ENCODE assay signal across 35 cellular contexts in the genomic region with DNA sequence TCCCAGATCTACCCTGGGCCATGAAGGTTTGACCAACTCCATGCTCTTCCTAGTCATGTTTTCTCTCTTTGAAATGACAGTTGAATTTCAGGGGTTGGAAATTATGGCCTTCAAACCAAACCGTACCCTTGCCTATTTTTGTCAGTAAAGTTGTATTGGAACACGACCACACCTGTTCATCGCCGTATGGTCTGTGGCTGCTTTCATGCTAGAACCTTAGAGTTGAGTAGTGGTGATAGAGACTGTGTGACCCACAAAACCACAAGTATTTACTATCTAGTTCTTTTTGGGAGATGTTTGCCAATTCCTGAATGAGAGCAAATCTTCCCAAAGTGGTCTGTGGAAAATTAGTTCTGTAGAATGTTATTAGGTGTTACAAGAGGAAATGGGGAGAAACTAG. TPM values are rescaled to one million over a fixed set of nuclear protein-coding genes. Genes with fewer than 3 reads are reported as not detected.
"Had no signal": no experiment of that assay in that cellular context is flagged by ENCODE, and none has a peak within 500 bp of the region (broad histone marks: within the 10 kb centered on the region; RNA-seq: fewer than 3 reads in every experiment).

No MANE protein-coding gene starts in this region.

- DNase-seq: activated CD4-positive, alpha-beta memory T cell treated with anti-CD3 and anti-CD28 coated beads for 36 hours; activated CD4-positive, alpha-beta T cell treated with anti-CD3 and anti-CD28 coated beads for 36 hours; activated CD4-positive, alpha-beta T cell treated with anti-CD3 and anti-CD28 coated beads, Interleukin-2, amount 10 ng/mL, durations not matched to agents 24 days and 14 days; activated CD4-positive, CD25-positive, alpha-beta regulatory T cell; activated CD4-positive, CD25-positive, alpha-beta regulatory T cell treated with anti-CD3 and anti-CD28 coated beads, Interleukin-2, amount 50 U/mL, for 72 hours; activated CD8-positive, alpha-beta memory T cell treated with anti-CD3 and anti-CD28 coated beads, Interleukin-2, amount 10 ng/mL, durations not matched to agents 7 days and 5 days; activated CD8-positive, alpha-beta memory T cell treated with anti-CD3 and anti-CD28 coated beads, Interleukin-2, amount 50 U/mL, for 4 hours; activated CD8-positive, alpha-beta T cell treated with anti-CD3 and anti-CD28 coated beads, Interleukin-2, amount 10 ng/mL, durations not matched to agents 7 days and 5 days; activated effector memory CD4-positive, alpha-beta T cell treated with anti-CD3 and anti-CD28 coated beads, Interleukin-2, amount 50 U/mL, for 16 hours; activated naive CD4-positive, alpha-beta T cell treated with anti-CD3 and anti-CD28 coated beads, Interleukin-2, amount 10 ng/mL, durations not matched to agents 7 days and 5 days; activated T-cell treated with anti-CD3 and anti-CD28 coated beads, Interleukin-2, amount 50 U/mL, for 1 hour; activated T-cell treated with anti-CD3 and anti-CD28 coated beads, Interleukin-2, amount 50 U/mL, for 48 hours; amniotic stem cell; anterior cingulate cortex; brain microvascular endothelial cell; dermis blood vessel endothelial cell; effector CD4-positive, alpha-beta T cell; effector memory CD8-positive, alpha-beta T cell; erythroblast; foreskin keratinocyte; gastrocnemius medialis; glutamatergic neuron; heart left ventricle; T-helper 2 cell had no signal

- H3K27ac ChIP-seq: brain microvascular endothelial cell, coronary artery, esophagus muscularis mucosa, foreskin keratinocyte, gastrocnemius medialis, heart left ventricle had no signal

- H3K36me3 Mint-ChIP-seq: activated CD4-positive, alpha-beta memory T cell treated with anti-CD3 and anti-CD28 coated beads for 36 hours; activated CD8-positive, alpha-beta memory T cell treated with anti-CD3 and anti-CD28 coated beads, Interleukin-2, amount 10 ng/mL, durations not matched to agents 7 days and 5 days; activated naive CD4-positive, alpha-beta T cell treated with anti-CD3 and anti-CD28 coated beads, Interleukin-2, amount 10 ng/mL, durations not matched to agents 7 days and 5 days had no signal

- H3K36me3 ChIP-seq: brain microvascular endothelial cell, esophagus muscularis mucosa, gastrocnemius medialis, heart left ventricle had no signal

- H3K27me3 Mint-ChIP-seq: activated CD4-positive, alpha-beta memory T cell treated with anti-CD3 and anti-CD28 coated beads for 36 hours; activated CD4-positive, alpha-beta T cell treated with anti-CD3 and anti-CD28 coated beads for 36 hours; activated CD4-positive, alpha-beta T cell treated with anti-CD3 and anti-CD28 coated beads, Interleukin-2, amount 10 ng/mL, durations not matched to agents 24 days and 14 days; activated naive CD8-positive, alpha-beta T cell had no signal

- H3K4me3 Mint-ChIP-seq: activated CD4-positive, alpha-beta memory T cell treated with anti-CD3 and anti-CD28 coated beads for 36 hours; activated CD4-positive, alpha-beta T cell treated with anti-CD3 and anti-CD28 coated beads for 36 hours; activated CD4-positive, alpha-beta T cell treated with anti-CD3 and anti-CD28 coated beads, Interleukin-2, amount 10 ng/mL, durations not matched to agents 24 days and 14 days; activated CD8-positive, alpha-beta memory T cell treated with anti-CD3 and anti-CD28 coated beads, Interleukin-2, amount 10 ng/mL, durations not matched to agents 7 days and 5 days; activated CD8-positive, alpha-beta T cell treated with anti-CD3 and anti-CD28 coated beads, Interleukin-2, amount 10 ng/mL, durations not matched to agents 7 days and 5 days; activated naive CD4-positive, alpha-beta T cell treated with anti-CD3 and anti-CD28 coated beads, Interleukin-2, amount 10 ng/mL, durations not matched to agents 7 days and 5 days; activated naive CD8-positive, alpha-beta T cell; activated T-helper 1 cell treated with anti-CD3 and anti-CD28 coated beads, Interleukin-12 subunit alpha, Interleukin-12 subunit beta, Interleukin-2, Interleukin-4 antibody, amounts not matched to agents 30 ng/mL and 10 ng/mL and 1 ng/mL, durations not matched to agents 14 hours and 24 hours and 36 hours; central memory CD8-positive, alpha-beta T cell; effector memory CD8-positive, alpha-beta T cell had no signal

- H3K9me3 Mint-ChIP-seq: activated CD4-positive, alpha-beta memory T cell treated with anti-CD3 and anti-CD28 coated beads for 36 hours; activated CD4-positive, alpha-beta T cell treated with anti-CD3 and anti-CD28 coated beads, Interleukin-2, amount 10 ng/mL, durations not matched to agents 24 days and 14 days; activated naive CD4-positive, alpha-beta T cell treated with anti-CD3 and anti-CD28 coated beads, Interleukin-2, amount 10 ng/mL, durations not matched to agents 7 days and 5 days; activated T-helper 1 cell treated with anti-CD3 and anti-CD28 coated beads, Interleukin-12 subunit alpha, Interleukin-12 subunit beta, Interleukin-2, Interleukin-4 antibody, amounts not matched to agents 30 ng/mL and 10 ng/mL and 1 ng/mL, durations not matched to agents 14 hours and 24 hours and 36 hours; activated T-helper 2 cell treated with anti-CD3 and anti-CD28 coated beads, Interferon-gamma antibody, Interleukin-2, Interleukin-4, amounts not matched to agents 10 μg/mL and 5 μg/mL and 100 μg/mL, durations not matched to agents 14 hours and 24 hours and 36 hours; central memory CD8-positive, alpha-beta T cell; effector memory CD8-positive, alpha-beta T cell had no signal

- H3K9me3 ChIP-seq: esophagus muscularis mucosa, gastrocnemius medialis, heart left ventricle had no signal

- H3K27me3 ChIP-seq: brain microvascular endothelial cell, esophagus muscularis mucosa, foreskin keratinocyte, gastrocnemius medialis, heart left ventricle had no signal

- H3K4me3 ChIP-seq: coronary artery, esophagus muscularis mucosa, gastrocnemius medialis, heart left ventricle had no signal

- ATAC-seq: activated CD4-positive, alpha-beta T cell treated with anti-CD3 and anti-CD28 coated beads for 36 hours; activated CD8-positive, alpha-beta memory T cell treated with anti-CD3 and anti-CD28 coated beads, Interleukin-2, amount 10 ng/mL, durations not matched to agents 7 days and 5 days; activated CD8-positive, alpha-beta T cell treated with anti-CD3 and anti-CD28 coated beads, Interleukin-2, amount 10 ng/mL, durations not matched to agents 7 days and 5 days; effector memory CD8-positive, alpha-beta T cell; foreskin keratinocyte; gastrocnemius medialis; heart left ventricle had no signal

- H3K4me1 ChIP-seq: esophagus muscularis mucosa, foreskin keratinocyte, gastrocnemius medialis, heart left ventricle had no signal

- H3K4me1 Mint-ChIP-seq: activated CD4-positive, alpha-beta T cell treated with anti-CD3 and anti-CD28 coated beads, Interleukin-2, amount 10 ng/mL, durations not matched to agents 24 days and 14 days; activated naive CD4-positive, alpha-beta T cell treated with anti-CD3 and anti-CD28 coated beads, Interleukin-2, amount 10 ng/mL, durations not matched to agents 7 days and 5 days; central memory CD8-positive, alpha-beta T cell had no signal

- FAIRE-seq: astrocyte had no signal

- H3K27ac Mint-ChIP-seq: activated CD4-positive, alpha-beta memory T cell treated with anti-CD3 and anti-CD28 coated beads for 36 hours; activated CD4-positive, alpha-beta T cell treated with anti-CD3 and anti-CD28 coated beads for 36 hours; activated CD4-positive, alpha-beta T cell treated with anti-CD3 and anti-CD28 coated beads, Interleukin-2, amount 10 ng/mL, durations not matched to agents 24 days and 14 days; activated CD8-positive, alpha-beta memory T cell treated with anti-CD3 and anti-CD28 coated beads, Interleukin-2, amount 10 ng/mL, durations not matched to agents 7 days and 5 days; activated CD8-positive, alpha-beta T cell treated with anti-CD3 and anti-CD28 coated beads, Interleukin-2, amount 10 ng/mL, durations not matched to agents 7 days and 5 days; activated naive CD4-positive, alpha-beta T cell treated with anti-CD3 and anti-CD28 coated beads, Interleukin-2, amount 10 ng/mL, durations not matched to agents 7 days and 5 days; activated naive CD8-positive, alpha-beta T cell; activated T-helper 1 cell treated with anti-CD3 and anti-CD28 coated beads, Interleukin-12 subunit alpha, Interleukin-12 subunit beta, Interleukin-2, Interleukin-4 antibody, amounts not matched to agents 30 ng/mL and 10 ng/mL and 1 ng/mL, durations not matched to agents 14 hours and 24 hours and 36 hours; activated T-helper 2 cell treated with anti-CD3 and anti-CD28 coated beads, Interferon-gamma antibody, Interleukin-2, Interleukin-4, amounts not matched to agents 10 μg/mL and 5 μg/mL and 100 μg/mL, durations not matched to agents 14 hours and 24 hours and 36 hours; effector memory CD8-positive, alpha-beta T cell had no signal

RNA-seq across cellular contexts. Expression of a gene that starts 26.1 kb away (rescaled TPM):
- total RNA-seq: activated CD4-positive, alpha-beta memory T cell treated with anti-CD3 and anti-CD28 coated beads for 36 hours; activated CD4-positive, alpha-beta T cell treated with anti-CD3 and anti-CD28 coated beads for 36 hours; activated CD4-positive, alpha-beta T cell treated with anti-CD3 and anti-CD28 coated beads, Interleukin-2, amount 10 ng/mL, durations not matched to agents 24 days and 14 days; activated CD8-positive, alpha-beta memory T cell treated with anti-CD3 and anti-CD28 coated beads for 36 hours; activated CD8-positive, alpha-beta memory T cell treated with anti-CD3 and anti-CD28 coated beads, Interleukin-2, amount 10 ng/mL, durations not matched to agents 7 days and 5 days; activated CD8-positive, alpha-beta T cell treated with anti-CD3 and anti-CD28 coated beads, Interleukin-2, amount 10 ng/mL, durations not matched to agents 7 days and 5 days; activated T-helper 1 cell treated with anti-CD3 and anti-CD28 coated beads, Interleukin-12 subunit alpha, Interleukin-12 subunit beta, Interleukin-2, Interleukin-4 antibody, amounts not matched to agents 30 ng/mL and 10 ng/mL and 1 ng/mL, durations not matched to agents 14 hours and 24 hours and 36 hours; activated T-helper 2 cell treated with anti-CD3 and anti-CD28 coated beads, Interferon-gamma antibody, Interleukin-2, Interleukin-4, amounts not matched to agents 10 μg/mL and 5 μg/mL and 100 μg/mL, durations not matched to agents 14 hours and 24 hours and 36 hours; bronchial epithelial cell; cardiac septum; dermis blood vessel endothelial cell; foreskin keratinocyte; gastrocnemius medialis; T-helper 1 cell treated with Interleukin-12 subunit alpha and Interleukin-12 subunit beta and Interleukin-4 antibody, amounts not matched to agents 30 ng/mL and 1 ng/mL, for 36 hours had no signal
- polyA plus RNA-seq: foreskin keratinocyte, heart left ventricle had no signal
